ENCODE assay signal across 10 cellular contexts in the genomic region with DNA sequence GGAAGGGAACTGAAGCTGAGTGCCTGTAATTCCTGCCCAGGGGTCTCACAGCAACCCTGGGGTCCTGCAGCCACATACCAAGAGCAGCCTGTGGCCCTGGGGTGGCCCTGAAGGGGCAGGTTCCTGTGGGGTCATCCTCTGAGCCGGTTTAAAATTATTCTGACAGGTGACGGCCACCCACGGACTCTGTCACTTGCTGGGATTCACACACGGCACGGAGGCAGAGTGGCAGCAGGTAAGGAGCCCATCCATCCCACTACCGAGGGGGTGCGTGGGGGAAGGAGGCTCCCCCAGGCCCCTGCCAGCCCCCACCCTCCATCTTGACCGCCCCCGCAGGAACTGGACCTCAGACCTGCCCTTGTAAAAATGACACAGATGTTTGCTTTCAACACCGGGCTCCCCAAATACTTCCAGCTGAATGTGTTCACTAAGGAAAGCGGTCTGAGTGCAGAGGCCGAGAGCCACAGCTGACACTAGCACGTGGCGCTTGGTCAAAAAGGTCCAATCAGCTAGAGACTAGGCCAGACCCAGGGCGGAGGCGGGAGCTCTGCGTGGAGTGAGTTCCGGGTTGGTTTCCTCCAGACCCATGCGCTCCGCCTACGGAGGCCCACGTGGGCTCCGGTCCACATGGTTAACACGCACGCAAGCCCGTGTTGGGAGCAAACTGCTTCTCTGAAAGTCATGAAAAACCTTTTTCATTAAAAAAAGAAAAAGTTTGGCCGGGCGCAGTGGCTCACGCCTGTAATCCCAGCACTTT. TPM values are rescaled to one million over a fixed set of nuclear protein-coding genes. Genes with fewer than 3 reads are reported as not detected.
DNase-seq lines count a peak whose midpoint lies in the region; ATAC-seq and TF ChIP-seq lines count a peak whose summit lies in the region.
"Had no signal": no experiment of that assay in that cellular context is flagged by ENCODE, and none has a peak within 500 bp of the region (broad histone marks: within the 10 kb centered on the region; RNA-seq: fewer than 3 reads in every experiment).

No MANE protein-coding gene starts in this region.

- no peak for TF ChIP-seq POLR2A in suprapubic skin (IDR thresholded peaks at IDR 0.05)

- H3K27me3 ChIP-seq in endocrine pancreas (ENCODE audit: control insufficient read depth, insufficient read depth, low read length): no peaks in the 10 kb centered on the region
- H3K27me3 ChIP-seq in suprapubic skin: no peaks in the 10 kb centered on the region

- peak overlapping the region; percentile 41 for H3K9ac ChIP-seq in endocrine pancreas (ENCODE audit: control insufficient read depth, insufficient read depth, low read length)

- WGBS in suprapubic skin: 81% methylated on average over 15 of the region's 29 CpGs

- H3K4me3 Mint-ChIP-seq in nephron: peak overlapping the region; percentile 21 to 59 (median 43)

- DNase-seq in DMS53 (lab: John Stamatoyannopoulos, UW): peak; percentile 30
- no peak for DNase-seq in DMS53 treated with DMSO at 0.1 percent for 48 hours (lab: John Stamatoyannopoulos, UW; ENCODE audit: unreplicated experiment)
- peak; percentile 17 for DNase-seq in activated CD4-positive, alpha-beta T cell treated with anti-CD3 and anti-CD28 coated beads for 1 hour
- peak; percentile 91 to 95 for DNase-seq in suprapubic skin (ENCODE audit: low spot score in 2 of 2)
- no peak for DNase-seq in ecto neural progenitor cell (ENCODE audit: low spot score)

- H3K4me1 Mint-ChIP-seq in nephron: peaks cover 12% of the 10 kb centered on the region

- ATAC-seq in HG02981 (IDR thresholded peaks at IDR 0.05; ENCODE audit: unreplicated experiment): no peak

- H3K27me3 Mint-ChIP-seq in nephron (ENCODE audit: low read depth): no peaks in the 10 kb centered on the region

- H3K4me3 ChIP-seq in endocrine pancreas (ENCODE audit: control insufficient read depth, insufficient read depth, low read length) (no peak overlapping the region), suprapubic skin (peak overlapping the region; percentile 50)
- H3K4me3 ChIP-seq: A549 had no signal

- peak overlapping the region; percentile 40 to 64 (median 54) for H3K27ac Mint-ChIP-seq in nephron

- peak overlapping the region; percentile 43 for H3K27ac ChIP-seq in suprapubic skin
- H3K27ac ChIP-seq: A549, VCaP had no signal

- H3K9me3 ChIP-seq in endocrine pancreas (ENCODE audit: control insufficient read depth, low read length) (no peaks in the 10 kb centered on the region), suprapubic skin (no peaks in the 10 kb centered on the region)
- H3K9me3 ChIP-seq: A549 had no signal

- H3K4me1 ChIP-seq in endocrine pancreas (ENCODE audit: control insufficient read depth, insufficient read depth, low read length): no peaks in the 10 kb centered on the region
- H3K4me1 ChIP-seq in suprapubic skin: peaks cover 28% of the 10 kb centered on the region
- H3K4me1 ChIP-seq: A549 had no signal

- peaks cover 3% of the 10 kb centered on the region for H3K9me3 Mint-ChIP-seq in nephron

- H3K36me3 Mint-ChIP-seq in nephron (ENCODE audit: low read depth): peaks cover 41% of the 10 kb centered on the region

- no peak for TF ChIP-seq EP300 in suprapubic skin (IDR thresholded peaks at IDR 0.05)

- TF ChIP-seq CTCF in nephron (IDR thresholded peaks at IDR 0.05; ENCODE audit: unreplicated experiment in 3 of 3) (no peak), suprapubic skin (IDR thresholded peaks at IDR 0.05) (no peak)

- H3K36me3 ChIP-seq in endocrine pancreas (ENCODE audit: control insufficient read depth, insufficient read depth, low read length) (peaks cover 3% of the 10 kb centered on the region), suprapubic skin (peaks cover 8% of the 10 kb centered on the region)

RNA-seq across cellular contexts. Expression of a gene that starts 10.0 kb away (rescaled TPM):
- 10 to 100 TPM; 13.3 to 23.8 (median 18.8) TPM for total RNA-seq in suprapubic skin

RNA-seq across cellular contexts. Expression of a gene that starts 10.8 kb away (rescaled TPM):
- 100 to 1,000 TPM in 1 of 4 donors, 10 to 100 TPM in 3; 77.9 to 134 (median 79.8) TPM for total RNA-seq in suprapubic skin

RNA-seq across cellular contexts. Expression of a gene that starts 27.5 kb away (rescaled TPM):
- total RNA-seq in suprapubic skin: 1 to 10 TPM in 3 of 4 donors, under 1 TPM in 1; 0.73 to 9.7 (median 3.5) TPM

RNA-seq across cellular contexts. Expression of a gene that starts 27.8 kb away (rescaled TPM):
- total RNA-seq in suprapubic skin: 10 to 100 TPM; 27.4 to 65.2 (median 47.0) TPM

Comparison
In these comparisons a context has a peak if more than half of its experiments do, and no peak if none do; other contexts are left out.
1. DNase-seq: peak in DMS53 (single experiment), activated CD4-positive, alpha-beta T cell treated with anti-CD3 and anti-CD28 coated beads for 1 hour (single experiment) and suprapubic skin (2 of 2); none in DMS53 treated with DMSO at 0.1 percent for 48 hours (single experiment) and ecto neural progenitor cell (single experiment).